ENCODE assay signal across 15 cellular contexts in genomic region chr6:54681987-54682386, GRCh38.
DNase-seq lines count a peak whose midpoint lies in the region; ATAC-seq and TF ChIP-seq lines count a peak whose summit lies in the region.
"Had no signal": no experiment of that assay in that cellular context is flagged by ENCODE, and none has a peak within 500 bp of the region (broad histone marks: within the 10 kb centered on the region; RNA-seq: fewer than 3 reads in every experiment).

No MANE protein-coding gene starts in this region.

- H3K9me3 Mint-ChIP-seq in activated T-cell treated with anti-CD3 and anti-CD28 coated beads, Interleukin-2, amount 50 U/mL, for 4 hours: peaks cover 10% of the 10 kb centered on the region
- H3K9me3 Mint-ChIP-seq: neural progenitor cell had no signal

- in situ Hi-C loops in ACHN (cut with HindIII; ENCODE audit: low pct_ligation_motif_present, low pct_unique_long_range_greater_than_20kb, low sequenced_read_pairs): no loop called here

- DNase-seq in ELR (ENCODE audit: low read depth) (peak; percentile 90), OCI-M1 (lab: John Stamatoyannopoulos, UW) (peak; percentile 42), cardiac fibroblast (ENCODE audit: low read depth in 2 of 2) (peak; percentile 72 to 90), non-pigmented ciliary epithelial cell (ENCODE audit: low read depth) (peak; percentile 62), ACHN (no peak), mesenteric fat pad (ENCODE audit: low spot score) (no peak)
- no peak for DNase-seq in activated T-cell treated with anti-CD3 and anti-CD28 coated beads, Interleukin-2, amount 50 U/mL, for 4 hours
- DNase-seq: colonic mucosa, foreskin melanocyte, kidney, NCI-H2081 treated with DMSO at 0.1 percent for 48 hours, substantia nigra had no signal

- H3K4me1 Mint-ChIP-seq in activated T-cell treated with anti-CD3 and anti-CD28 coated beads, Interleukin-2, amount 50 U/mL, for 4 hours (ENCODE audit: low read depth): no peaks in the 10 kb centered on the region

- H3K36me3 Mint-ChIP-seq in activated T-cell treated with anti-CD3 and anti-CD28 coated beads, Interleukin-2, amount 50 U/mL, for 4 hours (ENCODE audit: insufficient read depth): no peaks in the 10 kb centered on the region
- H3K36me3 Mint-ChIP-seq: neural progenitor cell had no signal

- no peaks in the 10 kb centered on the region for H3K27me3 Mint-ChIP-seq in activated T-cell treated with anti-CD3 and anti-CD28 coated beads, Interleukin-2, amount 50 U/mL, for 4 hours (ENCODE audit: low read depth)

- no peak for ATAC-seq in activated T-cell treated with anti-CD3 and anti-CD28 coated beads, Interleukin-2, amount 50 U/mL, for 4 hours
- ATAC-seq in GM19455 (IDR thresholded peaks at IDR 0.05; ENCODE audit: unreplicated experiment): no peak

- no peak overlapping the region for H3K4me3 ChIP-seq in cardiac fibroblast (replicated peaks in 1 of 2; ENCODE audit: low read depth in 2 of 2, low read length in 2 of 2)
- H3K4me3 ChIP-seq: colonic mucosa, neural progenitor cell, smooth muscle cell had no signal

- no peak overlapping the region for H3K4me3 Mint-ChIP-seq in activated T-cell treated with anti-CD3 and anti-CD28 coated beads, Interleukin-2, amount 50 U/mL, for 4 hours
- H3K4me3 Mint-ChIP-seq: neural progenitor cell had no signal

- TF ChIP-seq CTCF in cardiac fibroblast (IDR thresholded peaks at IDR 0.05; ENCODE audit: low read depth, low read length): no peak

Comparison
In these comparisons a context has a peak if more than half of its experiments do, and no peak if none do; other contexts are left out.
1. DNase-seq: peak in ELR (single experiment), OCI-M1 (single experiment), cardiac fibroblast (2 of 2) and non-pigmented ciliary epithelial cell (single experiment); none in activated T-cell treated with anti-CD3 and anti-CD28 coated beads, Interleukin-2, amount 50 U/mL, for 4 hours (single experiment), ACHN (single experiment) and mesenteric fat pad (single experiment).